ENCODE assay signal across 17 cellular contexts in genomic region chr4:98602270-98602669, GRCh38. TPM values are rescaled to one million over a fixed set of nuclear protein-coding genes. Genes with fewer than 3 reads are reported as not detected.
A peak's percentile ranks its signal among the peaks of the same experiment; 100 is the strongest.
DNase-seq lines count a peak whose midpoint lies in the region; ATAC-seq and TF ChIP-seq lines count a peak whose summit lies in the region.
"Had no signal": no experiment of that assay in that cellular context is flagged by ENCODE, and none has a peak within 500 bp of the region (broad histone marks: within the 10 kb centered on the region; RNA-seq: fewer than 3 reads in every experiment).

No MANE protein-coding gene starts in this region.

- H3K9me3 ChIP-seq in smooth muscle cell (replicated peaks; ENCODE audit: low read depth): peaks cover 4% of the 10 kb centered on the region
- H3K9me3 ChIP-seq: colonic mucosa, upper lobe of right lung had no signal

- CTCF ChIA-PET in activated CD4-positive, alpha-beta T cell treated with anti-CD3 and anti-CD28 coated beads, Interleukin-2, amount 10 ng/mL, durations not matched to agents 7 days and 5 days (lab: Charles Lee): interaction anchor here (1.9 kb wide), 1 partner anchor 15 kb away, joined by 5 read pairs; no protein-coding TSS in a partner anchor
- CTCF ChIA-PET in activated CD8-positive, alpha-beta T cell treated with anti-CD3 and anti-CD28 coated beads for 36 hours (lab: Charles Lee): interaction anchor here (0.9 to 1.4 kb wide), 6 partner anchors 37 to 393 kb away, joined by 3 to 6 read pairs (median 3); partner anchors contain the start of gene METAP1

- H3K9me3 Mint-ChIP-seq in activated CD4-positive, alpha-beta T cell treated with anti-CD3 and anti-CD28 coated beads, Interleukin-2, amount 10 ng/mL, durations not matched to agents 7 days and 5 days: peaks cover 31% of the 10 kb centered on the region
- H3K9me3 Mint-ChIP-seq in activated CD8-positive, alpha-beta T cell treated with anti-CD3 and anti-CD28 coated beads for 36 hours: peaks cover 28% of the 10 kb centered on the region

- H3K4me1 ChIP-seq in smooth muscle cell (ENCODE audit: low read depth): peaks cover 15% of the 10 kb centered on the region
- H3K4me1 ChIP-seq: A549, colonic mucosa, upper lobe of right lung had no signal

- TF ChIP-seq CTCF in activated CD8-positive, alpha-beta T cell treated with anti-CD3 and anti-CD28 coated beads for 36 hours (IDR thresholded peaks at IDR 0.05): no peak
- TF ChIP-seq CTCF in smooth muscle cell (IDR thresholded peaks at IDR 0.05; ENCODE audit: borderline replicate concordance, insufficient read depth, poor library complexity, severe bottlenecking): no peak

- peaks cover 32% of the 10 kb centered on the region for H3K36me3 Mint-ChIP-seq in activated CD4-positive, alpha-beta T cell treated with anti-CD3 and anti-CD28 coated beads, Interleukin-2, amount 10 ng/mL, durations not matched to agents 7 days and 5 days (ENCODE audit: low read depth)
- peaks cover 26% of the 10 kb centered on the region for H3K36me3 Mint-ChIP-seq in activated CD8-positive, alpha-beta T cell treated with anti-CD3 and anti-CD28 coated beads for 36 hours (ENCODE audit: low read depth)

- H3K4me1 Mint-ChIP-seq in activated CD4-positive, alpha-beta T cell treated with anti-CD3 and anti-CD28 coated beads, Interleukin-2, amount 10 ng/mL, durations not matched to agents 7 days and 5 days: peaks cover 43% of the 10 kb centered on the region
- peaks cover 45% of the 10 kb centered on the region for H3K4me1 Mint-ChIP-seq in activated CD8-positive, alpha-beta T cell treated with anti-CD3 and anti-CD28 coated beads for 36 hours (ENCODE audit: low read depth)

- no peak overlapping the region for H3K4me3 Mint-ChIP-seq in activated CD4-positive, alpha-beta T cell treated with anti-CD3 and anti-CD28 coated beads, Interleukin-2, amount 10 ng/mL, durations not matched to agents 7 days and 5 days
- no peak overlapping the region for H3K4me3 Mint-ChIP-seq in activated CD8-positive, alpha-beta T cell treated with anti-CD3 and anti-CD28 coated beads for 36 hours

- H3K9ac ChIP-seq in smooth muscle cell (ENCODE audit: low read depth): peak overlapping the region; percentile 93

- H3K27me3 Mint-ChIP-seq in activated CD4-positive, alpha-beta T cell treated with anti-CD3 and anti-CD28 coated beads, Interleukin-2, amount 10 ng/mL, durations not matched to agents 7 days and 5 days: no peaks in the 10 kb centered on the region
- no peaks in the 10 kb centered on the region for H3K27me3 Mint-ChIP-seq in activated CD8-positive, alpha-beta T cell treated with anti-CD3 and anti-CD28 coated beads for 36 hours

- intact Hi-C loops in activated CD8-positive, alpha-beta T cell treated with anti-CD3 and anti-CD28 coated beads for 36 hours (cut with micrococcal nuclease): loop anchor here (5.0 to 10.0 kb wide), 3 partner anchors 60 to 117 kb away; no protein-coding TSS in a partner anchor

- no peak overlapping the region for H3K4me3 ChIP-seq in smooth muscle cell
- H3K4me3 ChIP-seq: A549, colonic mucosa, PC-9, upper lobe of right lung had no signal

- peaks cover 3% of the 10 kb centered on the region for H3K36me3 ChIP-seq in smooth muscle cell (ENCODE audit: low read depth)
- H3K36me3 ChIP-seq: colonic mucosa, neutrophil, upper lobe of right lung had no signal

- H3K27ac Mint-ChIP-seq in activated CD4-positive, alpha-beta T cell treated with anti-CD3 and anti-CD28 coated beads, Interleukin-2, amount 10 ng/mL, durations not matched to agents 7 days and 5 days: peak overlapping the region; percentile 47
- H3K27ac Mint-ChIP-seq in activated CD8-positive, alpha-beta T cell treated with anti-CD3 and anti-CD28 coated beads for 36 hours: peak overlapping the region; percentile 86

- no peak for DNase-seq in activated CD4-positive, alpha-beta T cell treated with anti-CD3 and anti-CD28 coated beads, Interleukin-2, amount 10 ng/mL, durations not matched to agents 7 days and 5 days
- DNase-seq in activated CD4-positive, alpha-beta T cell treated with anti-CD3 and anti-CD28 coated beads for 1 hour: no peak
- DNase-seq in activated CD8-positive, alpha-beta T cell treated with anti-CD3 and anti-CD28 coated beads for 36 hours: no peak
- no peak for DNase-seq in smooth muscle cell (lab: John Stamatoyannopoulos, UW; ENCODE audit: unreplicated experiment)
- DNase-seq in iPS-NIHi7 (ENCODE audit: extremely low spot score): no peak
- DNase-seq: Calu3, colonic mucosa, GOT3, NCI-H1048, PC-9, small intestine, upper lobe of right lung had no signal

- H2AFZ ChIP-seq in smooth muscle cell (ENCODE audit: low read depth): no peak overlapping the region
- H2AFZ ChIP-seq: PC-9 had no signal

- H3K27me3 ChIP-seq in smooth muscle cell (ENCODE audit: low read depth): no peaks in the 10 kb centered on the region
- H3K27me3 ChIP-seq: colonic mucosa, neutrophil, upper lobe of right lung had no signal

- WGBS in smooth muscle cell (ENCODE audit: low lambda C conversion rate): 74% methylated on average over 1 of the region's 1 CpG

- peak overlapping the region; percentile 99 for H3K27ac ChIP-seq in smooth muscle cell (ENCODE audit: low read depth)
- H3K27ac ChIP-seq: A549, colonic mucosa, neutrophil, PC-9, upper lobe of right lung had no signal

- no peaks in the 10 kb centered on the region for H4K20me1 ChIP-seq in smooth muscle cell (ENCODE audit: low read depth)

- H3K79me2 ChIP-seq in smooth muscle cell (ENCODE audit: low read depth): peaks cover 70% of the 10 kb centered on the region

- H3K4me2 ChIP-seq in smooth muscle cell: peak overlapping the region; percentile 57
- H3K4me2 ChIP-seq: A549, PC-9 had no signal

- H3F3A ChIP-seq in smooth muscle cell (ENCODE audit: low read depth): peaks cover 12% of the 10 kb centered on the region

- POLR2A ChIA-PET in activated CD4-positive, alpha-beta T cell treated with anti-CD3 and anti-CD28 coated beads, Interleukin-2, amount 10 ng/mL, durations not matched to agents 7 days and 5 days (lab: Charles Lee): interaction anchor here (0.7 kb wide), 1 partner anchor 30 kb away, joined by 3 read pairs; no protein-coding TSS in a partner anchor
- POLR2A ChIA-PET in activated CD8-positive, alpha-beta T cell treated with anti-CD3 and anti-CD28 coated beads for 36 hours (lab: Charles Lee): interaction anchor here (1.0 to 2.1 kb wide), 3 partner anchors 56 to 130 kb away, joined by 3 to 6 read pairs (median 3); partner anchors contain the start of gene TSPAN5

- ATAC-seq in HG02678 (IDR thresholded peaks at IDR 0.05; ENCODE audit: unreplicated experiment) (peak; percentile 67), HG03175 (IDR thresholded peaks at IDR 0.05; ENCODE audit: unreplicated experiment) (no peak), HG02840 (IDR thresholded peaks at IDR 0.05; ENCODE audit: low FRiP score, unreplicated experiment) (no peak)
- ATAC-seq in activated CD8-positive, alpha-beta T cell treated with anti-CD3 and anti-CD28 coated beads for 36 hours: peak; percentile 70
- ATAC-seq: A549, upper lobe of right lung had no signal

RNA-seq across cellular contexts. Expression of gene TSPAN5, which starts 56.1 kb away (rescaled TPM):
- 10 to 100 TPM; 17.4 to 17.6 TPM for total RNA-seq in activated CD4-positive, alpha-beta T cell treated with anti-CD3 and anti-CD28 coated beads, Interleukin-2, amount 10 ng/mL, durations not matched to agents 7 days and 5 days
- total RNA-seq in activated CD8-positive, alpha-beta T cell treated with anti-CD3 and anti-CD28 coated beads for 36 hours: 10 to 100 TPM; 18.5 to 21.9 TPM
- total RNA-seq in smooth muscle cell: 28.3 and 36.9 TPM in 2 replicates
- 33.7 and 35.8 TPM in 2 replicates for polyA plus RNA-seq in smooth muscle cell

Comparison
In these comparisons a context has a peak if more than half of its experiments do, and no peak if none do; other contexts are left out.
1. ATAC-seq: peak in HG02678 (single experiment) and activated CD8-positive, alpha-beta T cell treated with anti-CD3 and anti-CD28 coated beads for 36 hours (single experiment); none in HG03175 (single experiment) and HG02840 (single experiment).